Comparison of ENCODE assay signal across 8 cellular contexts in genomic region chr6:47440722-47441121, GRCh38. TPM values are rescaled to one million over a fixed set of nuclear protein-coding genes. Genes with fewer than 3 reads are reported as not detected.
DNase-seq lines count a peak whose midpoint lies in the region; ATAC-seq and TF ChIP-seq lines count a peak whose summit lies in the region.

No MANE protein-coding gene starts in this region.

- H3K4me1 ChIP-seq in left lung: peaks cover 0 to 7% of the 10 kb centered on the region in 2 donors

- no peaks in the 10 kb centered on the region for H3K9me3 ChIP-seq in left lung

- TF ChIP-seq CTCF in left lung (IDR thresholded peaks at IDR 0.05): no peak

- ATAC-seq in GM18517 (IDR thresholded peaks at IDR 0.05; ENCODE audit: unreplicated experiment): peak; percentile 71
- ATAC-seq in GM21786 (IDR thresholded peaks at IDR 0.05; ENCODE audit: unreplicated experiment): peak; percentile 63
- peak; percentile 43 for ATAC-seq in left lung

- H3K27ac ChIP-seq in left lung: no peak overlapping the region

- no peaks in the 10 kb centered on the region for H3K36me3 ChIP-seq in left lung

- no peak for TF ChIP-seq EP300 in Ishikawa (IDR thresholded peaks at IDR 0.05; ENCODE audit: borderline replicate concordance)

- DNase-seq in left lung: no peak
- DNase-seq in central memory CD4-positive, alpha-beta T cell: no peak
- no peak for DNase-seq in Ammon's horn (ENCODE audit: low spot score)
- DNase-seq in activated CD4-positive, alpha-beta T cell treated with anti-CD3 and anti-CD28 coated beads for 1 hour: no peak
- no peak for DNase-seq in D341Med (ENCODE audit: low spot score)

- H3K27me3 ChIP-seq in left lung: no peaks in the 10 kb centered on the region

- H3K4me3 ChIP-seq in left lung: no peak overlapping the region

- intact Hi-C loops in left lung (cut with DNase I): no loop called here

- TF ChIP-seq RAD21 in Ishikawa (IDR thresholded peaks at IDR 0.05; ENCODE audit: low read depth): no peak

TF ChIP-seq in Ishikawa, 13 proteins besides CTCF, POLR2A, EP300 and RAD21:
- TF ChIP-seq USF1 (IDR thresholded peaks at IDR 0.05): peak; percentile 40; the same call in 1 of the 2 replicates
- TF ChIP-seq CREB1 (IDR thresholded peaks at IDR 0.05; ENCODE audit: low read depth): no peak

RNA-seq across cellular contexts. Expression of gene CD2AP, which starts 36.9 kb away (rescaled TPM):
- total RNA-seq in left lung: 10 to 100 TPM; 38.8 to 46.0 TPM
